6 cellular contexts compared by ENCODE assay signal in genomic region chr20:60463798-60464197, GRCh38.
"Had no signal": no experiment of that assay in that cellular context is flagged by ENCODE, and none has a peak within 500 bp of the region (broad histone marks: within the 10 kb centered on the region; RNA-seq: fewer than 3 reads in every experiment).

No MANE protein-coding gene starts in this region.

- H3K4me3 ChIP-seq: GM23338 had no signal

- H3K4me2 ChIP-seq: GM23338 had no signal

- ATAC-seq: GM23338, HepG2 had no signal

- H2AFZ ChIP-seq: GM23338 had no signal

- DNase-seq: H9, HCEC 1CT had no signal

- FAIRE-seq: H1, H54, HepG2 had no signal
